ENCODE assay signal across 2 cellular contexts in genomic region chr22:30240541-30241417, GRCh38.
TF ChIP-seq lines count a peak whose summit lies in the region.

No MANE protein-coding gene starts in this region.

TF ChIP-seq in A549, 52 proteins besides CTCF, POLR2A, EP300 and RAD21 (continues in another document):
- TF ChIP-seq FOXS1 (CRISPR knock-in tag; IDR thresholded peaks at IDR 0.05) (peak; percentile 70; the same call in 1 of the 2 replicates), HMGXB4 (CRISPR knock-in tag; IDR thresholded peaks at IDR 0.05; ENCODE audit: borderline replicate concordance) (no peak), E2F6 (IDR thresholded peaks at IDR 0.05; ENCODE audit: borderline replicate concordance, low read depth) (peak; percentile 93), FOSL2 (IDR thresholded peaks at IDR 0.05) (no peak), FOSL2 (CRISPR knock-in tag; IDR thresholded peaks at IDR 0.05) (no peak; the same call in 1 of the 2 replicates), JUNB (IDR thresholded peaks at IDR 0.05) (no peak), HDAC2 (IDR thresholded peaks at IDR 0.05) (no peak), ZC3H11A (IDR thresholded peaks at IDR 0.05) (no peak), BCL3 (IDR thresholded peaks at IDR 0.05) (no peak), SREBF2 (IDR thresholded peaks at IDR 0.05) (no peak), NPAS2 (CRISPR knock-in tag; IDR thresholded peaks at IDR 0.05; ENCODE audit: borderline replicate concordance) (no peak), USF2 (IDR thresholded peaks at IDR 0.05) (no peak), FOSB (CRISPR knock-in tag; IDR thresholded peaks at IDR 0.05) (peak; percentile 74; the same call in 1 of the 2 replicates), HOXA7 (CRISPR knock-in tag; IDR thresholded peaks at IDR 0.05) (peak; percentile 70; the same call in 1 of the 2 replicates), RFX5 (IDR thresholded peaks at IDR 0.05) (no peak), EHF (CRISPR knock-in tag; IDR thresholded peaks at IDR 0.05) (peak; percentile 82; the same call in 1 of the 2 replicates), SMC3 (IDR thresholded peaks at IDR 0.05) (no peak), MAFK (IDR thresholded peaks at IDR 0.05; ENCODE audit: partially characterized antibody) (no peak), BHLHE40 (IDR thresholded peaks at IDR 0.05; ENCODE audit: low read depth, low read length) (no peak), RARB (CRISPR knock-in tag; IDR thresholded peaks at IDR 0.05) (no peak), KDM1A (IDR thresholded peaks at IDR 0.05; ENCODE audit: low read depth) (no peak), EHMT2 (IDR thresholded peaks at IDR 0.05; ENCODE audit: low read depth) (no peak), TFCP2L1 (CRISPR knock-in tag; IDR thresholded peaks at IDR 0.05) (no peak), HOXB13 (CRISPR knock-in tag; IDR thresholded peaks at IDR 0.05; ENCODE audit: low read depth) (peak; percentile 75), PBX3 (IDR thresholded peaks at IDR 0.05) (no peak), HEYL (CRISPR knock-in tag; IDR thresholded peaks at IDR 0.05) (no peak; the same call in 1 of the 2 replicates), RNF2 (IDR thresholded peaks at IDR 0.05; ENCODE audit: borderline replicate concordance, low read depth) (no peak), NR3C1 (IDR thresholded peaks at IDR 0.05) (no peak), ATOH8 (CRISPR knock-in tag; IDR thresholded peaks at IDR 0.05; ENCODE audit: low read depth) (peak; percentile 55; the same call in 1 of the 2 replicates), CHD4 (IDR thresholded peaks at IDR 0.05; ENCODE audit: borderline replicate concordance) (no peak), HES2 (IDR thresholded peaks at IDR 0.05) (no peak), TP53 (CRISPR knock-in tag; IDR thresholded peaks at IDR 0.05) (no peak), KDM5A (IDR thresholded peaks at IDR 0.05) (no peak), CBX8 (IDR thresholded peaks at IDR 0.05) (no peak), ZNF302 (CRISPR knock-in tag; IDR thresholded peaks at IDR 0.05) (peak; percentile 86; the same call in 1 of the 2 replicates), CEBPB (IDR thresholded peaks at IDR 0.05) (no peak)

TF ChIP-seq in H1, 55 proteins besides CTCF, POLR2A, EP300 and RAD21:
- TF ChIP-seq MAX (IDR thresholded peaks at IDR 0.05) (peak; percentile 20; the same call in 1 of the 2 replicates), TBP (IDR thresholded peaks at IDR 0.05; ENCODE audit: low read depth, low read length) (no peak), E2F6 (IDR thresholded peaks at IDR 0.05) (peak; percentile 84)
